14 cellular contexts compared by ENCODE assay signal in the genomic region with DNA sequence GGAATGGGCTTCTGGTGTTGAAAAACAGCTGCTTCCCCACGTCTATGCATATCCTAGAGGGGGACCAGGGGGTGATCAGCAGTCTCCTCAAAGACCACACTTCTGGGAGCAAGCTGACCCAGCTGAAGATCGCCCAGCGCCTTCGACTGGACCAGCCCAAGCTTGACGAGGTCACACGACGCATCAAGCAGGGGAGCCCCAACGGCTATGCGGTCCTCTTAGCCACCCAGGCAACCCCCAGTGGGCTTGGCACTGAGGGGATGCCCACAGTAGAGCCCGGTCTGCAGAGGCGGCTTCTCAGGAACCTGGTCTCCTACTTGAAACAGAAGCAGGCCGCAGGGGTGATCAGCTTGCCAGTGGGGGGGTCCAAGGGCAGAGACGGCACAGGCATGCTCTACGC. TPM values are rescaled to one million over a fixed set of nuclear protein-coding genes. Genes with fewer than 3 reads are reported as not detected.
A peak's percentile ranks its signal among the peaks of the same experiment; 100 is the strongest.
DNase-seq lines count a peak whose midpoint lies in the region; ATAC-seq, FAIRE-seq and TF ChIP-seq lines count a peak whose summit lies in the region.
"Had no signal": no experiment of that assay in that cellular context is flagged by ENCODE, and none has a peak within 500 bp of the region (broad histone marks: within the 10 kb centered on the region; RNA-seq: fewer than 3 reads in every experiment).

No MANE protein-coding gene starts in this region.

- ATAC-seq in A549 (no peak), DND-41 (ENCODE audit: insufficient read depth, low read depth) (no peak), naive B cell (ENCODE audit: low read depth in 2 of 2) (no peak), HG03565 (IDR thresholded peaks at IDR 0.05; ENCODE audit: unreplicated experiment) (no peak)

- peaks cover 45% of the 10 kb centered on the region for H3K36me3 Mint-ChIP-seq in activated naive CD8-positive, alpha-beta T cell treated with anti-CD3 and anti-CD28 coated beads for 36 hours
- peaks cover 0 to 5% of the 10 kb centered on the region in 2 donors for H3K36me3 Mint-ChIP-seq in naive B cell

- WGBS in A549 (ENCODE audit: missing lambda C conversion rate): 94% methylated on average over 9 of the region's 14 CpGs

- no peak for TF ChIP-seq EP300 in A549 (IDR thresholded peaks at IDR 0.05)

- H3K9me3 Mint-ChIP-seq in activated naive CD8-positive, alpha-beta T cell treated with anti-CD3 and anti-CD28 coated beads for 36 hours: no peaks in the 10 kb centered on the region
- no peaks in the 10 kb centered on the region for H3K9me3 Mint-ChIP-seq in naive B cell

- H3K27me3 Mint-ChIP-seq in activated naive CD8-positive, alpha-beta T cell treated with anti-CD3 and anti-CD28 coated beads for 36 hours: no peaks in the 10 kb centered on the region
- no peaks in the 10 kb centered on the region for H3K27me3 Mint-ChIP-seq in naive B cell

- H3K4me2 ChIP-seq in A549: peak overlapping the region; percentile 19; the same call in 1 of the 3 replicates
- peak overlapping the region; percentile 90 for H3K4me2 ChIP-seq in DND-41 (ENCODE audit: insufficient read depth, low read length)

- POLR2A ChIA-PET in A549 (lab: Yijun Ruan, JAX): interaction anchor here (1.4 kb wide), 1 partner anchor 106 kb away, joined by 4 read pairs; the partner anchor contains the start of gene DCAF1

- TF ChIP-seq RAD21 in A549 (conservative IDR thresholded peaks at IDR 0.05 in 1 of 2, IDR thresholded peaks at IDR 0.05 in 1 of 2): no peak

- no peak for FAIRE-seq in A549 (lab: Jason Lieb, UNC)

- H3K4me3 Mint-ChIP-seq in activated naive CD8-positive, alpha-beta T cell treated with anti-CD3 and anti-CD28 coated beads for 36 hours: peak overlapping the region; percentile 2
- H3K4me3 Mint-ChIP-seq in naive B cell: peak overlapping the region in 5 of 8 donors; percentile 20 to 79 (median 50)

- no peak overlapping the region for H2AFZ ChIP-seq in DND-41 (ENCODE audit: low read depth, low read length)
- H2AFZ ChIP-seq: GM23248 had no signal

- peak overlapping the region; percentile 79 for H3K27ac Mint-ChIP-seq in activated naive CD8-positive, alpha-beta T cell treated with anti-CD3 and anti-CD28 coated beads for 36 hours
- H3K27ac Mint-ChIP-seq in naive B cell: no peak overlapping the region

- peaks cover 86% of the 10 kb centered on the region for H3K36me3 ChIP-seq in DND-41 (ENCODE audit: insufficient read depth, low read length)

- H3K9me3 ChIP-seq in A549 (no peaks in the 10 kb centered on the region), DND-41 (ENCODE audit: insufficient read depth, low read length, severe bottlenecking) (no peaks in the 10 kb centered on the region)

- CTCF ChIA-PET in A549 (lab: Yijun Ruan, JAX): interaction anchor here (1.0 kb wide), 1 partner anchor 41 kb away, joined by 3 read pairs; no protein-coding TSS in a partner anchor

- peaks cover 59% of the 10 kb centered on the region for H3K4me1 Mint-ChIP-seq in activated naive CD8-positive, alpha-beta T cell treated with anti-CD3 and anti-CD28 coated beads for 36 hours
- H3K4me1 Mint-ChIP-seq in naive B cell: peaks cover 26 to 56% (median 47%) of the 10 kb centered on the region in 3 donors

- peak overlapping the region; percentile 80; the same call in 1 of the 2 replicates for H3K9ac ChIP-seq in DND-41 (ENCODE audit: low read depth, low read length)

- no peak for TF ChIP-seq CTCF in A549 (IDR thresholded peaks at IDR 0.05)
- no peak for TF ChIP-seq CTCF in DND-41 (IDR thresholded peaks at IDR 0.05; ENCODE audit: borderline replicate concordance, extremely low read depth, low read length, poor library complexity, severe bottlenecking)

- no peak for TF ChIP-seq POLR2A in A549 (IDR thresholded peaks at IDR 0.05; ENCODE audit: low read length)

- H3K27ac ChIP-seq in A549 (no peak overlapping the region), DND-41 (ENCODE audit: low read length) (0 out of 2 replicates have a peak overlapping the region, but pooled peaks have one; percentile 35)
- H3K27ac ChIP-seq: C4-2B, GM23248 had no signal

- H3K4me3 ChIP-seq in A549 (no peak overlapping the region), DND-41 (ENCODE audit: low read depth in 1 of 2, low read length in 2 of 2) (peak overlapping the region in 1 of 2 experiments; percentile 93; a peak in 2 of 4 replicates)
- H3K4me3 ChIP-seq: GM23248 had no signal

- H4K20me1 ChIP-seq in DND-41 (ENCODE audit: insufficient read depth, low read length): peaks cover 70% of the 10 kb centered on the region

- DNase-seq in A549 (ENCODE audit: low read depth in 1 of 2, low spot score in 1 of 2) (no peak), DND-41 (no peak), naive B cell (no peak), germinal center (ENCODE audit: low spot score) (no peak), NCI-H1105 (lab: John Stamatoyannopoulos, UW) (no peak), SW 1271 (lab: John Stamatoyannopoulos, UW) (no peak)
- no peak for DNase-seq in activated naive CD8-positive, alpha-beta T cell treated with anti-CD3 and anti-CD28 coated beads for 36 hours
- DNase-seq: activated CD4-positive, alpha-beta T cell treated with anti-CD3 and anti-CD28 coated beads, Interleukin-2, amount 50 U/mL, for 48 hours; amniotic stem cell; dermis blood vessel endothelial cell; T-helper 9 cell had no signal

- H3K4me1 ChIP-seq in A549: peaks cover 26% of the 10 kb centered on the region
- H3K4me1 ChIP-seq in DND-41 (ENCODE audit: insufficient read depth, low read length): peaks cover 62% of the 10 kb centered on the region

- H3K27me3 ChIP-seq in DND-41 (ENCODE audit: insufficient read depth, low read length, poor library complexity): no peaks in the 10 kb centered on the region

- peaks cover 78% of the 10 kb centered on the region for H3K79me2 ChIP-seq in DND-41 (ENCODE audit: insufficient read depth, low read length)

TF ChIP-seq in A549, 52 proteins besides CTCF, POLR2A, EP300 and RAD21 (continues in another document):
- no peak for TF ChIP-seq USF2 (IDR thresholded peaks at IDR 0.05)
- no peak for TF ChIP-seq CEBPB (IDR thresholded peaks at IDR 0.05)
- TF ChIP-seq NFE2L2 (conservative IDR thresholded peaks at IDR 0.05; ENCODE audit: low read length): no peak
- no peak for TF ChIP-seq EHMT2 (IDR thresholded peaks at IDR 0.05; ENCODE audit: low read depth)
- TF ChIP-seq, protein P1, sequence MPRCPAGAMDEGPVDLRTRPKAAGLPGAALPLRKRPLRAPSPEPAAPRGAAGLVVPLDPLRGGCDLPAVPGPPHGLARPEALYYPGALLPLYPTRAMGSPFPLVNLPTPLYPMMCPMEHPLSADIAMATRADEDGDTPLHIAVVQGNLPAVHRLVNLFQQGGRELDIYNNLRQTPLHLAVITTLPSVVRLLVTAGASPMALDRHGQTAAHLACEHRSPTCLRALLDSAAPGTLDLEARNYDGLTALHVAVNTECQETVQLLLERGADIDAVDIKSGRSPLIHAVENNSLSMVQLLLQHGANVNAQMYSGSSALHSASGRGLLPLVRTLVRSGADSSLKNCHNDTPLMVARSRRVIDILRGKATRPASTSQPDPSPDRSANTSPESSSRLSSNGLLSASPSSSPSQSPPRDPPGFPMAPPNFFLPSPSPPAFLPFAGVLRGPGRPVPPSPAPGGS (IDR thresholded peaks at IDR 0.05): no peak
- TF ChIP-seq PBX3 (IDR thresholded peaks at IDR 0.05): no peak
- no peak for TF ChIP-seq FOSB (CRISPR knock-in tag; IDR thresholded peaks at IDR 0.05)
- TF ChIP-seq ATOH8 (CRISPR knock-in tag; IDR thresholded peaks at IDR 0.05; ENCODE audit: low read depth): no peak
- TF ChIP-seq CHD4 (IDR thresholded peaks at IDR 0.05; ENCODE audit: borderline replicate concordance): no peak
- TF ChIP-seq MAZ (IDR thresholded peaks at IDR 0.05; ENCODE audit: borderline replicate concordance, low read depth, low read length): no peak
- no peak for TF ChIP-seq FOXS1 (CRISPR knock-in tag; IDR thresholded peaks at IDR 0.05)

RNA-seq across cellular contexts. Expression of gene RBM15B, which starts 2.5 kb away (rescaled TPM):
- polyA plus RNA-seq in A549 (2011; rRNA removed) (7.9 and 10.9 TPM in 2 replicates), A549 (2017; fragmentation: RNase III; extraction: RNeasy Plus Mini Kit Qiagen cat#74134 plus additional on column Dnase treatment) (15.4 to 18.0 TPM (median 17.0 TPM) in 3 replicates), naive B cell (ENCODE audit: low read depth in 6 of 6) (10 to 100 TPM; 12.5 to 22.5 (median 14.5) TPM)
- polyA plus RNA-seq in A549 (2012; cell fraction: cytosol; rRNA removed): 10.0 and 13.4 TPM in 2 replicates
- 8.4 and 8.7 TPM in 2 replicates for polyA plus RNA-seq in A549 (2012; cell fraction: nucleus; rRNA removed)
- 15.9 and 16.0 TPM in 2 replicates for polyA minus RNA-seq in A549 (2011; rRNA and poly(A)+ RNA removed)
- 10 to 100 TPM; 34.5 to 35.6 TPM for total RNA-seq in activated naive CD8-positive, alpha-beta T cell treated with anti-CD3 and anti-CD28 coated beads for 36 hours

RNA-seq across cellular contexts. Expression of gene MANF, which starts 8.5 kb away (rescaled TPM):
- polyA plus RNA-seq in A549 (2011; rRNA removed) (62.8 and 84.9 TPM in 2 replicates), A549 (2017; fragmentation: RNase III; extraction: RNeasy Plus Mini Kit Qiagen cat#74134 plus additional on column Dnase treatment) (64.3 to 67.8 TPM (median 67.1 TPM) in 3 replicates), naive B cell (ENCODE audit: low read depth in 6 of 6) (10 to 100 TPM; 16.5 to 37.3 (median 29.3) TPM)
- 39.6 and 51.7 TPM in 2 replicates for polyA plus RNA-seq in A549 (2012; cell fraction: cytosol; rRNA removed)
- polyA plus RNA-seq in A549 (2012; cell fraction: nucleus; rRNA removed): 10.4 and 16.3 TPM in 2 replicates
- polyA minus RNA-seq in A549 (2011; rRNA and poly(A)+ RNA removed): 7.0 and 9.9 TPM in 2 replicates
- 100 to 1,000 TPM; 157 to 159 TPM for total RNA-seq in activated naive CD8-positive, alpha-beta T cell treated with anti-CD3 and anti-CD28 coated beads for 36 hours
